Comparison of ENCODE assay signal across 1 cellular context in the genomic region with DNA sequence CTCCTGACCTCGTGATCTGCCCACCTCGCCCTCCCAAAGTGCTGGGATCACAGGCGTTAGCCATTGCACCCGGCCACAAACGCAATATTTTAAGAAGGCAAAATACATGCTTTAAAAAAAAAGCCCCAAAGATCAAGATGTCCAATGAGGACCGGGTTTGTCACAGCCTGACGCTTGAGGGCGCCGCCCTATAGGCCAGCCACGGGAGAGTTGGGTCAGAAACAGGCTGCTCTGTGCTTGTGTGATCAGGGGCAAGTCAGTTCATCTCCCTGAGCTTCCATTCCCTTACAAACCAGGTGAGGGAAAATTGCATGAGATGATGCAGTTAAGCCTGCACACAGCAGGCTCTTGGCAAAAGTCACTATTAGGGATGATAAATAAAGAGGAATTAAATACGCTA.
TF ChIP-seq lines count a peak whose summit lies in the region.

No MANE protein-coding gene starts in this region.

TF ChIP-seq in SK-N-SH, 30 proteins besides CTCF, POLR2A, EP300 and RAD21:
- TF ChIP-seq POLR2AphosphoS5 (IDR thresholded peaks at IDR 0.05; ENCODE audit: low read depth, low read length) (no peak), ZBTB33 (IDR thresholded peaks at IDR 0.05; ENCODE audit: borderline replicate concordance, low read depth) (no peak), TEAD4 (IDR thresholded peaks at IDR 0.05; ENCODE audit: borderline replicate concordance, insufficient read depth) (no peak)
TF ChIP-seq in SK-N-SH: peak in this region for 0.
